ENCODE assay signal across 12 cellular contexts in the genomic region with DNA sequence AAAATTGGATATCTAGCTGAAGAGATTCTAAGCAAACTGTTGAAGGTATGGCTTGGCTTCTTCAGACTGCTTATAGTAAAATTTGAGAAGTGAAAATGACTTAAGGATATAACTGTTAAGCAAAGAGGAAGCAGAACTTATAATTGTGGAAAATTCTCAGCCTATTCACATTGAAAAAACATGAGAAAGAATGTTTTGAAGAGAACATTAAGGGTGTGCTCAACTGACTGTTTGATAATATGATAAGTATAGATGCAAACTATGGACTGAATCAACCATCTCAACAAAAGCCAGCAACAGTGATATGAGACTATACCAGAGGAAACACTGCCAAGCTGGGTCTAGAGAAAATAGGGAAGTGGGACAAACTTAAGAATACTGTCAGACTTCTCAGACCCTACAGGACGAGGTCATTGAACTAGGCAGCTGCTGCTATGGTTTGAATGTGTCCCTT.
DNase-seq lines count a peak whose midpoint lies in the region; ATAC-seq, FAIRE-seq and TF ChIP-seq lines count a peak whose summit lies in the region.
"Had no signal": no experiment of that assay in that cellular context is flagged by ENCODE, and none has a peak within 500 bp of the region (broad histone marks: within the 10 kb centered on the region; RNA-seq: fewer than 3 reads in every experiment).

No MANE protein-coding gene starts in this region.

- no peaks in the 10 kb centered on the region for H3K36me3 ChIP-seq in GM12878 (ENCODE audit: control insufficient read depth in 2 of 2, insufficient read depth in 2 of 2, low read length in 1 of 2)
- no peaks in the 10 kb centered on the region for H3K36me3 ChIP-seq in ovary
- H3K36me3 ChIP-seq: HAP-1 had no signal

- H3K4me1 ChIP-seq in GM12878 (ENCODE audit: control insufficient read depth, insufficient read depth, low read length) (peaks cover 7% of the 10 kb centered on the region; the same call in 1 of the 2 replicates), ovary (ENCODE audit: insufficient read depth) (no peaks in the 10 kb centered on the region)
- H3K4me1 ChIP-seq: HAP-1, psoas muscle had no signal

- no peak overlapping the region for H3K4me3 ChIP-seq in GM12878
- no peak overlapping the region for H3K4me3 ChIP-seq in ovary
- H3K4me3 ChIP-seq: HAP-1, psoas muscle had no signal

- BruUV-seq in GM12878 (replicated peaks; lab: Mats Ljungman, UMichigan): no TSS peak

- no peak overlapping the region for H3K4me3 Mint-ChIP-seq in activated CD8-positive, alpha-beta T cell treated with anti-CD3 and anti-CD28 coated beads, Interleukin-2, amount 10 ng/mL, durations not matched to agents 7 days and 5 days
- H3K4me3 Mint-ChIP-seq: activated CD4-positive, alpha-beta memory T cell treated with anti-CD3 and anti-CD28 coated beads, Interleukin-2, amount 10 ng/mL, durations not matched to agents 7 days and 5 days had no signal

- no peaks in the 10 kb centered on the region for H3K36me3 Mint-ChIP-seq in activated CD8-positive, alpha-beta T cell treated with anti-CD3 and anti-CD28 coated beads, Interleukin-2, amount 10 ng/mL, durations not matched to agents 7 days and 5 days (ENCODE audit: low read depth)

- CTCF ChIA-PET in GM12878 (lab: Yijun Ruan, JAX): no interaction called here
- CTCF ChIA-PET in activated CD8-positive, alpha-beta T cell treated with anti-CD3 and anti-CD28 coated beads, Interleukin-2, amount 10 ng/mL, durations not matched to agents 7 days and 5 days (lab: Charles Lee): no interaction called here

- no peak for TF ChIP-seq RAD21 in GM12878 (IDR thresholded peaks at IDR 0.05; ENCODE audit: insufficient read depth, low read depth, low read length)

- ATAC-seq in GM18517 (IDR thresholded peaks at IDR 0.05; ENCODE audit: unreplicated experiment) (peak; percentile 89), GM21737 (IDR thresholded peaks at IDR 0.05; ENCODE audit: unreplicated experiment) (peak; percentile 57), HG03457 (IDR thresholded peaks at IDR 0.05; ENCODE audit: unreplicated experiment) (peak; percentile 88), GM12878 (peak; percentile 92)
- ATAC-seq in activated CD8-positive, alpha-beta T cell treated with anti-CD3 and anti-CD28 coated beads, Interleukin-2, amount 10 ng/mL, durations not matched to agents 7 days and 5 days: no peak
- ATAC-seq: psoas muscle had no signal

- POLR2A ChIA-PET in GM12878 (lab: Charles Lee): no interaction called here
- POLR2A ChIA-PET in activated CD8-positive, alpha-beta T cell treated with anti-CD3 and anti-CD28 coated beads, Interleukin-2, amount 10 ng/mL, durations not matched to agents 7 days and 5 days (lab: Charles Lee): no interaction called here

- TF ChIP-seq EP300 in GM12878 (IDR thresholded peaks at IDR 0.05; ENCODE audit: borderline replicate concordance in 1 of 2, control insufficient read depth in 1 of 2, low read depth in 2 of 2, low read length in 2 of 2): 0 out of 4 replicates have a peak, but pooled peaks of 1 of the 2 experiments have one; percentile 11
- TF ChIP-seq EP300 in ovary (IDR thresholded peaks at IDR 0.05): no peak

- H3K9ac ChIP-seq in GM12878 (ENCODE audit: control insufficient read depth, insufficient read depth, low read length): no peak overlapping the region

- in situ Hi-C loops in GM12878 (cut with MboI): no loop called here

- TF ChIP-seq POLR2A in GM12878 (IDR thresholded peaks at IDR 0.05; ENCODE audit: low read depth, low read length) (no peak), ovary (IDR thresholded peaks at IDR 0.05) (no peak)

- H3K27me3 ChIP-seq in GM12878 (replicated peaks in 1 of 2; ENCODE audit: control insufficient read depth in 2 of 2, insufficient read depth in 2 of 2, low read length in 1 of 2) (no peaks in the 10 kb centered on the region), ovary (no peaks in the 10 kb centered on the region)

- SMC1A ChIA-PET in GM12878 (lab: Charles Lee; ENCODE audit: uncharacterized antibody, unreplicated experiment): interaction anchor here (1.0 to 1.5 kb wide), 3 partner anchors 13 to 573 kb away, joined by 3 read pairs; no protein-coding TSS in a partner anchor

- WGBS in GM12878 (ENCODE audit: insufficient coverage, insufficient replicate concordance, low lambda C conversion rate, missing lambda C conversion rate): 0% methylated on average over 1 of the region's 1 CpG
- 0% methylated on average over 1 of the region's 1 CpG for WGBS in ovary, 3 donors

- H3K27ac Mint-ChIP-seq in activated CD8-positive, alpha-beta T cell treated with anti-CD3 and anti-CD28 coated beads, Interleukin-2, amount 10 ng/mL, durations not matched to agents 7 days and 5 days: no peak overlapping the region
- H3K27ac Mint-ChIP-seq: activated CD4-positive, alpha-beta memory T cell treated with anti-CD3 and anti-CD28 coated beads, Interleukin-2, amount 10 ng/mL, durations not matched to agents 7 days and 5 days had no signal

- intact Hi-C loops in GM12878 (cut with micrococcal nuclease; ENCODE audit: unreplicated experiment) (no loop called here), ovary (cut with DNase I) (no loop called here)

- H3K79me2 ChIP-seq in GM12878 (ENCODE audit: control insufficient read depth, insufficient read depth, low read length): no peaks in the 10 kb centered on the region

- H3K27ac ChIP-seq in GM12878 (ENCODE audit: control insufficient read depth, insufficient read depth) (no peak overlapping the region), ovary (no peak overlapping the region)
- H3K27ac ChIP-seq: psoas muscle had no signal

- no peaks in the 10 kb centered on the region for H3K9me3 Mint-ChIP-seq in activated CD8-positive, alpha-beta T cell treated with anti-CD3 and anti-CD28 coated beads, Interleukin-2, amount 10 ng/mL, durations not matched to agents 7 days and 5 days (ENCODE audit: insufficient read depth)
- H3K9me3 Mint-ChIP-seq: activated CD4-positive, alpha-beta memory T cell treated with anti-CD3 and anti-CD28 coated beads, Interleukin-2, amount 10 ng/mL, durations not matched to agents 7 days and 5 days had no signal

- DNase-seq in GM12878 (ENCODE audit: low read depth, low spot score): peak; percentile 9
- no peak for DNase-seq in activated CD4-positive, alpha-beta T cell treated with anti-CD3 and anti-CD28 coated beads for 1 hour
- no peak for DNase-seq in DMS53 treated with DMSO at 0.1 percent for 48 hours (lab: John Stamatoyannopoulos, UW; ENCODE audit: unreplicated experiment)
- no peak for DNase-seq in activated CD8-positive, alpha-beta T cell treated with anti-CD3 and anti-CD28 coated beads, Interleukin-2, amount 10 ng/mL, durations not matched to agents 7 days and 5 days
- no peak for DNase-seq in ovary
- DNase-seq: activated CD4-positive, alpha-beta memory T cell treated with anti-CD3 and anti-CD28 coated beads, Interleukin-2, amount 10 ng/mL, durations not matched to agents 7 days and 5 days; NCI-H345; psoas muscle had no signal

- RAD21 ChIA-PET in GM12878 (lab: Charles Lee; ENCODE audit: unreplicated experiment): no interaction called here

- FAIRE-seq in GM12878 (lab: Jason Lieb, UNC): no peak

- no peaks in the 10 kb centered on the region for H3K27me3 Mint-ChIP-seq in activated CD8-positive, alpha-beta T cell treated with anti-CD3 and anti-CD28 coated beads, Interleukin-2, amount 10 ng/mL, durations not matched to agents 7 days and 5 days (ENCODE audit: low read depth)
- H3K27me3 Mint-ChIP-seq: activated CD4-positive, alpha-beta memory T cell treated with anti-CD3 and anti-CD28 coated beads, Interleukin-2, amount 10 ng/mL, durations not matched to agents 7 days and 5 days had no signal

- no peak overlapping the region for H2AFZ ChIP-seq in GM12878 (ENCODE audit: control insufficient read depth, low read depth, low read length)

- H3K4me1 Mint-ChIP-seq in activated CD8-positive, alpha-beta T cell treated with anti-CD3 and anti-CD28 coated beads, Interleukin-2, amount 10 ng/mL, durations not matched to agents 7 days and 5 days (ENCODE audit: low read depth): peaks cover 10% of the 10 kb centered on the region

- H3K4me2 ChIP-seq in GM12878 (ENCODE audit: control insufficient read depth, insufficient read depth): no peak overlapping the region

- no peaks in the 10 kb centered on the region for H4K20me1 ChIP-seq in GM12878 (ENCODE audit: control insufficient read depth, insufficient read depth)

- H3K9me3 ChIP-seq in GM12878 (replicated peaks; ENCODE audit: control insufficient read depth, insufficient read depth, low read length): no peaks in the 10 kb centered on the region
- no peaks in the 10 kb centered on the region for H3K9me3 ChIP-seq in ovary
- H3K9me3 ChIP-seq: HAP-1, psoas muscle had no signal

- TF ChIP-seq CTCF in GM12878 (IDR thresholded peaks at IDR 0.05 in 2 of 3, conservative IDR thresholded peaks at IDR 0.05 in 1 of 3; ENCODE audit: control insufficient read depth in 2 of 3, extremely low read depth in 1 of 3, insufficient read depth in 1 of 3, low read depth in 3 of 3, low read length in 3 of 3): no peak
- no peak for TF ChIP-seq CTCF in ovary (IDR thresholded peaks at IDR 0.05)

TF ChIP-seq in GM12878, 131 proteins besides CTCF, POLR2A, EP300 and RAD21 (continues in another document):
- TF ChIP-seq ZNF24 (IDR thresholded peaks at IDR 0.05) (0 out of 2 replicates have a peak, but pooled peaks have one; percentile 44), STAT1 (conservative IDR thresholded peaks at IDR 0.05) (no peak), PAX5 (IDR thresholded peaks at IDR 0.05; ENCODE audit: borderline replicate concordance, low read depth, low read length) (no peak), SUPT20H (IDR thresholded peaks at IDR 0.05; ENCODE audit: borderline replicate concordance, control insufficient read depth, low read depth, low read length) (no peak), NFIC (IDR thresholded peaks at IDR 0.05; ENCODE audit: low read depth, low read length) (no peak), DPF2 (IDR thresholded peaks at IDR 0.05) (peak; percentile 70; the same call in 1 of the 2 replicates), CBX3 (IDR thresholded peaks at IDR 0.05; ENCODE audit: borderline replicate concordance, low read depth) (no peak)
- TF ChIP-seq, protein P1, sequence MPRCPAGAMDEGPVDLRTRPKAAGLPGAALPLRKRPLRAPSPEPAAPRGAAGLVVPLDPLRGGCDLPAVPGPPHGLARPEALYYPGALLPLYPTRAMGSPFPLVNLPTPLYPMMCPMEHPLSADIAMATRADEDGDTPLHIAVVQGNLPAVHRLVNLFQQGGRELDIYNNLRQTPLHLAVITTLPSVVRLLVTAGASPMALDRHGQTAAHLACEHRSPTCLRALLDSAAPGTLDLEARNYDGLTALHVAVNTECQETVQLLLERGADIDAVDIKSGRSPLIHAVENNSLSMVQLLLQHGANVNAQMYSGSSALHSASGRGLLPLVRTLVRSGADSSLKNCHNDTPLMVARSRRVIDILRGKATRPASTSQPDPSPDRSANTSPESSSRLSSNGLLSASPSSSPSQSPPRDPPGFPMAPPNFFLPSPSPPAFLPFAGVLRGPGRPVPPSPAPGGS (IDR thresholded peaks at IDR 0.05; ENCODE audit: borderline replicate concordance, insufficient read depth, low read depth, low read length, poor library complexity, severe bottlenecking): no peak
